Comparison of ENCODE assay signal across 10 cellular contexts in the genomic region with DNA sequence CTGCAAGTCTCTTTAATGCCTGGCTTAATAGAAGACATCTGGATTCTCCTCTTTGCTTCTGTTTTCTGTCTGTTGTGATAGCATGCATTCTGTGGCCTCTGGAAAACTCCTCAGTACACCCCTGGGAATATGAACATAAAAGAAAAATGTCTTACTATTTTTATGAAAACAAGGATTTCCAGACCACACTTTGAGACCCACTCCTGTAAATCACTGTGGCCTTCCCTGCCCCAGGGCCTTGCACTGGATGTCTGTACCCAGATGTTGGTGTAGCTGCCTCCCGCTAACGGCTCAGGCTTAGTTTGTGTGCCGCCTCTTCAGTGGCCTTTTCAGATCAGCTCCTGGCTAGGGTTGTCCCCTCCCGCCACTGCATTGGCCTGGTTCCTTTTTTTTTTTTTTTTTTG.
A peak's percentile ranks its signal among the peaks of the same experiment; 100 is the strongest.
DNase-seq lines count a peak whose midpoint lies in the region; ATAC-seq and TF ChIP-seq lines count a peak whose summit lies in the region.
"Had no signal": no experiment of that assay in that cellular context is flagged by ENCODE, and none has a peak within 500 bp of the region (broad histone marks: within the 10 kb centered on the region; RNA-seq: fewer than 3 reads in every experiment).

No MANE protein-coding gene starts in this region.

- intact Hi-C loops in CD8-positive, alpha-beta T cell (cut with DNase I, micrococcal nuclease): no loop called here

- H3K9me3 ChIP-seq in CD8-positive, alpha-beta T cell (ENCODE audit: low read length): no peaks in the 10 kb centered on the region
- no peaks in the 10 kb centered on the region for H3K9me3 ChIP-seq in MM.1S (replicated peaks; ENCODE audit: insufficient read depth, low read length)
- H3K9me3 ChIP-seq: SJCRH30 had no signal

- H3K79me2 ChIP-seq in MM.1S (ENCODE audit: low read length): no peaks in the 10 kb centered on the region

- no peak for DNase-seq in CD8-positive, alpha-beta T cell
- peak; percentile 74 for DNase-seq in MV-4-11 (lab: John Stamatoyannopoulos, UW)
- DNase-seq in chondrocyte (ENCODE audit: low spot score): peak; percentile 24
- no peak for DNase-seq in kidney glomerular epithelial cell (lab: John Stamatoyannopoulos, UW)
- DNase-seq in NK-92 treated with Interleukin-12 subunit alpha and Interleukin-12 subunit beta, amount 100 ng/mL, for 24 hours (lab: John Stamatoyannopoulos, UW): no peak
- DNase-seq in MM.1S: no peak
- DNase-seq: activated CD4-positive, alpha-beta T cell treated with anti-CD3 and anti-CD28 coated beads, Interleukin-2, amount 50 U/mL, for 4 hours; amniotic stem cell; SJCRH30 had no signal

- no peak for ATAC-seq in CD8-positive, alpha-beta T cell

- no peaks in the 10 kb centered on the region for H3K27me3 Mint-ChIP-seq in CD8-positive, alpha-beta T cell (ENCODE audit: low read depth)
- H3K27me3 Mint-ChIP-seq in chondrocyte (ENCODE audit: low read depth): no peaks in the 10 kb centered on the region

- TF ChIP-seq CTCF in CD8-positive, alpha-beta T cell (IDR thresholded peaks at IDR 0.05): no peak
- no peak for TF ChIP-seq CTCF in chondrocyte (IDR thresholded peaks at IDR 0.05)
- no peak for TF ChIP-seq CTCF in MM.1S (IDR thresholded peaks at IDR 0.05; ENCODE audit: low read length)

- H3K4me2 ChIP-seq in MM.1S (ENCODE audit: low read depth, low read length): no peak overlapping the region

- CTCF ChIA-PET in CD8-positive, alpha-beta T cell (lab: Charles Lee): interaction anchor here (1.1 to 1.3 kb wide), 2 partner anchors 10 to 89 kb away, joined by 3 to 4 read pairs; no protein-coding TSS in a partner anchor

- H3K9ac ChIP-seq in rectal smooth muscle tissue (ENCODE audit: low read length) (no peak overlapping the region), MM.1S (ENCODE audit: low read length) (no peak overlapping the region)

- no peak overlapping the region for H3K4me3 Mint-ChIP-seq in CD8-positive, alpha-beta T cell
- H3K4me3 Mint-ChIP-seq in chondrocyte (ENCODE audit: unreplicated experiment): no peak overlapping the region

- H3K4me1 Mint-ChIP-seq in CD8-positive, alpha-beta T cell (ENCODE audit: low read depth): peaks cover 19% of the 10 kb centered on the region
- peaks cover 52% of the 10 kb centered on the region for H3K4me1 Mint-ChIP-seq in chondrocyte (ENCODE audit: low read depth)

- no peak overlapping the region for H3K27ac ChIP-seq in CD8-positive, alpha-beta T cell (ENCODE audit: low read depth, low read length)
- H3K27ac ChIP-seq in rectal smooth muscle tissue (ENCODE audit: low read depth, low read length): peak overlapping the region; percentile 80
- H3K27ac ChIP-seq in MM.1S (ENCODE audit: low read length): no peak overlapping the region
- H3K27ac ChIP-seq: SJCRH30 had no signal

- H3K27me3 ChIP-seq in CD8-positive, alpha-beta T cell (ENCODE audit: insufficient read depth, low read length): no peaks in the 10 kb centered on the region
- H3K27me3 ChIP-seq in rectal smooth muscle tissue (ENCODE audit: control insufficient read depth, insufficient read depth, low read length): no peaks in the 10 kb centered on the region
- no peaks in the 10 kb centered on the region for H3K27me3 ChIP-seq in MM.1S (replicated peaks; ENCODE audit: insufficient read depth, low read length)
- H3K27me3 ChIP-seq: SJCRH30 had no signal

- no peaks in the 10 kb centered on the region for H3F3A ChIP-seq in MM.1S (ENCODE audit: insufficient read depth, low read length)

- H3K9me3 Mint-ChIP-seq in CD8-positive, alpha-beta T cell: no peaks in the 10 kb centered on the region
- H3K9me3 Mint-ChIP-seq in chondrocyte (ENCODE audit: low read depth): no peaks in the 10 kb centered on the region

- H3K36me3 Mint-ChIP-seq in CD8-positive, alpha-beta T cell: peaks cover 63% of the 10 kb centered on the region
- H3K36me3 Mint-ChIP-seq in chondrocyte (ENCODE audit: low read depth): peaks cover 19% of the 10 kb centered on the region

- H2AFZ ChIP-seq in MM.1S (ENCODE audit: low read length): no peak overlapping the region

- H3K9me2 ChIP-seq in MM.1S (replicated peaks; ENCODE audit: insufficient read depth, low read length): no peaks in the 10 kb centered on the region

- H3K4me3 ChIP-seq in CD8-positive, alpha-beta T cell (ENCODE audit: low read depth, low read length): no peak overlapping the region
- H3K4me3 ChIP-seq in rectal smooth muscle tissue (ENCODE audit: low read length) (no peak overlapping the region), MM.1S (ENCODE audit: low read length) (no peak overlapping the region)
- H3K4me3 ChIP-seq: SJCRH30 had no signal

- H4K20me1 ChIP-seq in MM.1S (ENCODE audit: insufficient read depth, low read length): no peaks in the 10 kb centered on the region

- peaks cover 8% of the 10 kb centered on the region for H3K4me1 ChIP-seq in CD8-positive, alpha-beta T cell (ENCODE audit: insufficient read depth, low read length)
- H3K4me1 ChIP-seq in rectal smooth muscle tissue (ENCODE audit: control insufficient read depth, insufficient read depth, low read length): peaks cover 44% of the 10 kb centered on the region
- H3K4me1 ChIP-seq in MM.1S (ENCODE audit: low read length): no peaks in the 10 kb centered on the region

- POLR2A ChIA-PET in CD8-positive, alpha-beta T cell (lab: Charles Lee): interaction anchor here (0.5 kb wide), 1 partner anchor 292 kb away, joined by 3 read pairs; no protein-coding TSS in a partner anchor

- peak overlapping the region; percentile 3 for H3K27ac Mint-ChIP-seq in CD8-positive, alpha-beta T cell
- no peak overlapping the region for H3K27ac Mint-ChIP-seq in chondrocyte (ENCODE audit: unreplicated experiment)

- H3K36me3 ChIP-seq in CD8-positive, alpha-beta T cell (ENCODE audit: insufficient read depth, low read length): peaks cover 16% of the 10 kb centered on the region
- H3K36me3 ChIP-seq in rectal smooth muscle tissue (ENCODE audit: control insufficient read depth, insufficient read depth, low read length) (peaks cover 9% of the 10 kb centered on the region), MM.1S (replicated peaks; ENCODE audit: insufficient read depth, low read length) (no peaks in the 10 kb centered on the region)
- H3K36me3 ChIP-seq: SJCRH30 had no signal

Comparison
In these comparisons a context has a peak if more than half of its experiments do, and no peak if none do; other contexts are left out.
1. DNase-seq: peak in MV-4-11 (single experiment) and chondrocyte (single experiment); none in CD8-positive, alpha-beta T cell (0 of 7), kidney glomerular epithelial cell (single experiment), NK-92 treated with Interleukin-12 subunit alpha and Interleukin-12 subunit beta, amount 100 ng/mL, for 24 hours (single experiment) and MM.1S (single experiment).